17 cellular contexts compared by ENCODE assay signal in the genomic region with DNA sequence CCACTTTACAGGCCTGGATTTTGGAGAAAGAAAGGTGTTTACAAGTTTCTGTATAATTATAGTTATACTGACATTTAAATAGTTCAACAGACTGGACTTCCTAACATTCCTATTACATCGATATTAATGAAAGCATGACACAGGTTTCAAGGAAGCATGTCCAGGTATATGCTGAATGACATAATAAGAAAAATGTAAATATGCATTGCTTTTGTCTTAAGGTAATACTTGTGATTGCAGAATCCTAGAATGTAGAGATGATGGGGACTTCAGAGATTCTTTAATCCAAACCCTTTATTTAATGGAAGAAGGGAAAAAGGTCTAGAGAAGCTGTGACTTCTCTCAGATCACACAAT. TPM values are rescaled to one million over a fixed set of nuclear protein-coding genes. Genes with fewer than 3 reads are reported as not detected.
DNase-seq lines count a peak whose midpoint lies in the region; ATAC-seq, FAIRE-seq and TF ChIP-seq lines count a peak whose summit lies in the region.
"Had no signal": no experiment of that assay in that cellular context is flagged by ENCODE, and none has a peak within 500 bp of the region (broad histone marks: within the 10 kb centered on the region; RNA-seq: fewer than 3 reads in every experiment).

No MANE protein-coding gene starts in this region.

- no TSS peak for BruUV-seq in HepG2 (replicated peaks; lab: Mats Ljungman, UMichigan)

- intact Hi-C loops in HepG2 (cut with micrococcal nuclease; ENCODE audit: unreplicated experiment) (no loop called here), esophagus squamous epithelium (cut with DNase I) (no loop called here)
- intact Hi-C loops in CD4-positive, alpha-beta T cell (cut with DNase I, micrococcal nuclease) = no loop called here

- H3K79me2 ChIP-seq in HepG2 (ENCODE audit: insufficient read depth, low read length) = peaks cover 65% of the 10 kb centered on the region

- H3K9ac ChIP-seq in liver (ENCODE audit: low read depth in 1 of 2, low read length in 2 of 2) (no peak overlapping the region), HepG2 (ENCODE audit: insufficient read depth, low read depth, low read length) (no peak overlapping the region), rectal smooth muscle tissue (ENCODE audit: low read length) (no peak overlapping the region)

- peaks cover 30% of the 10 kb centered on the region for H3K27me3 Mint-ChIP-seq in CD4-positive, alpha-beta T cell

- FAIRE-seq in HepG2 (lab: Jason Lieb, UNC) (no peak), small intestine (lab: Jason Lieb, UNC) (no peak)
- FAIRE-seq: colon, G401.6, urothelium cell line had no signal

- no peak overlapping the region for H3K4me3 Mint-ChIP-seq in CD4-positive, alpha-beta T cell
- H3K4me3 Mint-ChIP-seq: activated naive CD8-positive, alpha-beta T cell treated with anti-CD3 and anti-CD28 coated beads, Interleukin-2, amount 10 ng/mL, durations not matched to agents 7 days and 5 days had no signal

- 84% methylated on average over 1 of the region's 1 CpG for WGBS in liver
- 96% methylated on average over 1 of the region's 1 CpG for WGBS in HepG2 (ENCODE audit: low lambda C conversion rate)
- WGBS in esophagus squamous epithelium, 2 donors = 56 to 73% methylated on average over 1 of the region's 1 CpG
- WGBS in small intestine, 3 donors = 82 to 89% (median 87%) methylated on average over 1 of the region's 1 CpG

- in situ Hi-C loops in HepG2 (cut with HindIII; ENCODE audit: extremely low pct_ligation_motif_present, low pct_unique_long_range_greater_than_20kb) = no loop called here

- H3K4me1 Mint-ChIP-seq in CD4-positive, alpha-beta T cell (ENCODE audit: low read depth) = peaks cover 7% of the 10 kb centered on the region

- POLR2A ChIA-PET in HepG2 (lab: Yijun Ruan, JAX) = interaction anchor here (1.1 kb wide), 1 partner anchor 20 kb away, joined by 3 read pairs; no protein-coding TSS in a partner anchor
- POLR2A ChIA-PET in CD4-positive, alpha-beta T cell (lab: Charles Lee) = no interaction called here

- no peaks in the 10 kb centered on the region for H3K9me3 Mint-ChIP-seq in CD4-positive, alpha-beta T cell
- H3K9me3 Mint-ChIP-seq: activated naive CD8-positive, alpha-beta T cell treated with anti-CD3 and anti-CD28 coated beads, Interleukin-2, amount 10 ng/mL, durations not matched to agents 7 days and 5 days had no signal

- no peaks in the 10 kb centered on the region for H3K27me3 ChIP-seq in liver (ENCODE audit: control insufficient read depth in 4 of 4, insufficient read depth in 4 of 4, low read length in 3 of 4)
- peaks cover 0 to 5% of the 10 kb centered on the region in 2 experiments; a peak in 1 of 5 replicates for H3K27me3 ChIP-seq in HepG2 (ENCODE audit: control insufficient read depth in 1 of 2, insufficient read depth in 2 of 2, low read length in 2 of 2)
- no peaks in the 10 kb centered on the region for H3K27me3 ChIP-seq in esophagus squamous epithelium
- H3K27me3 ChIP-seq in rectal smooth muscle tissue (ENCODE audit: control insufficient read depth, insufficient read depth, low read length) = no peaks in the 10 kb centered on the region
- H3K27me3 ChIP-seq in small intestine (ENCODE audit: control insufficient read depth in 2 of 2, insufficient read depth in 2 of 2, low read length in 2 of 2) = no peaks in the 10 kb centered on the region
- peaks cover 11% of the 10 kb centered on the region for H3K27me3 ChIP-seq in CD4-positive, alpha-beta T cell (ENCODE audit: control insufficient read depth, insufficient read depth, low read length)

- H3K27ac Mint-ChIP-seq in CD4-positive, alpha-beta T cell = no peak overlapping the region
- H3K27ac Mint-ChIP-seq: activated naive CD8-positive, alpha-beta T cell treated with anti-CD3 and anti-CD28 coated beads, Interleukin-2, amount 10 ng/mL, durations not matched to agents 7 days and 5 days had no signal

- DNase-seq in HepG2 (ENCODE audit: low spot score) (no peak), esophagus squamous epithelium (lab: John Stamatoyannopoulos, UW) (no peak), SIG-M5 (lab: John Stamatoyannopoulos, UW) (no peak), small intestine (no peak), NCI-H2029 (lab: John Stamatoyannopoulos, UW) (no peak)
- DNase-seq in CD4-positive, alpha-beta T cell = no peak
- DNase-seq: activated CD4-positive, alpha-beta T cell treated with anti-CD3 and anti-CD28 coated beads for 4 hours; activated naive CD8-positive, alpha-beta T cell treated with anti-CD3 and anti-CD28 coated beads, Interleukin-2, amount 10 ng/mL, durations not matched to agents 7 days and 5 days; activated T-cell treated with anti-CD3 and anti-CD28 coated beads, Interleukin-2, amount 50 U/mL, for 1 hour; NCI-H748 treated with DMSO at 0.1 percent for 48 hours; stimulated activated CD4-positive, alpha-beta T cell treated with anti-CD3 and anti-CD28 coated beads, Interleukin-1b, Interleukin-23, amount 100 ng/mL, for 48 hours; T-helper 2 cell had no signal

- ATAC-seq in HepG2 = no peak
- no peak for ATAC-seq in CD4-positive, alpha-beta T cell (ENCODE audit: poor library complexity)

- H3K4me1 ChIP-seq in liver (ENCODE audit: control insufficient read depth in 4 of 4, insufficient read depth in 4 of 4, low read length in 3 of 4) (peaks cover 16 to 54% (median 32%) of the 10 kb centered on the region in 4 donors), HepG2 (ENCODE audit: insufficient read depth, low read length) (peaks cover 54% of the 10 kb centered on the region), esophagus squamous epithelium (peaks cover 13 to 84% (median 17%) of the 10 kb centered on the region in 3 donors), rectal smooth muscle tissue (ENCODE audit: control insufficient read depth, insufficient read depth, low read length) (peaks cover 32% of the 10 kb centered on the region), small intestine (ENCODE audit: control insufficient read depth in 2 of 2, insufficient read depth in 1 of 2, low read depth in 1 of 2, low read length in 1 of 2) (no peaks in the 10 kb centered on the region)

- CTCF ChIA-PET in HepG2 (lab: Yijun Ruan, JAX; ENCODE audit: low intra/inter-chr PET ratio, low total read pairs) = no interaction called here
- CTCF ChIA-PET in CD4-positive, alpha-beta T cell (lab: Charles Lee) = no interaction called here

- H3K27ac ChIP-seq in liver (ENCODE audit: low read depth in 1 of 2, low read length in 2 of 2) (peak overlapping the region; percentile 38 to 89), HepG2 (ENCODE audit: extremely low read length, insufficient read depth, low read length) (no peak overlapping the region), esophagus squamous epithelium (peak overlapping the region in 3 of 4 donors; percentile 25 to 71 (median 63)), rectal smooth muscle tissue (ENCODE audit: low read depth, low read length) (peak overlapping the region; percentile 57), small intestine (ENCODE audit: low read depth in 1 of 2, low read length in 1 of 2) (no peak overlapping the region)
- H3K27ac ChIP-seq in CD4-positive, alpha-beta T cell (ENCODE audit: low read depth, low read length) = no peak overlapping the region

- H3K36me3 Mint-ChIP-seq in CD4-positive, alpha-beta T cell (ENCODE audit: low read depth) = no peaks in the 10 kb centered on the region
- H3K36me3 Mint-ChIP-seq: activated naive CD8-positive, alpha-beta T cell treated with anti-CD3 and anti-CD28 coated beads, Interleukin-2, amount 10 ng/mL, durations not matched to agents 7 days and 5 days had no signal

- H3K36me3 ChIP-seq in liver (ENCODE audit: control insufficient read depth in 4 of 4, insufficient read depth in 3 of 4, low read depth in 1 of 4, low read length in 3 of 4) (no peaks in the 10 kb centered on the region), HepG2 (replicated peaks in 1 of 2; ENCODE audit: control insufficient read depth in 1 of 2, insufficient read depth in 2 of 2, low read length in 2 of 2) (peaks cover 3 to 4% of the 10 kb centered on the region in 2 experiments; a peak in 3 of 5 replicates), esophagus squamous epithelium (no peaks in the 10 kb centered on the region), rectal smooth muscle tissue (ENCODE audit: control insufficient read depth, insufficient read depth, low read length) (peaks cover 2% of the 10 kb centered on the region), small intestine (ENCODE audit: control insufficient read depth in 2 of 2, insufficient read depth in 2 of 2, low read length in 2 of 2) (no peaks in the 10 kb centered on the region)

- no peaks in the 10 kb centered on the region for H4K20me1 ChIP-seq in HepG2 (ENCODE audit: insufficient read depth, low read length)

- no peak overlapping the region for H3K4me3 ChIP-seq in liver (ENCODE audit: low read depth in 1 of 3, low read length in 3 of 3)
- no peak overlapping the region for H3K4me3 ChIP-seq in HepG2 (replicated peaks in 1 of 3; ENCODE audit: insufficient read depth in 1 of 3, low read depth in 2 of 3, low read length in 3 of 3)
- no peak overlapping the region for H3K4me3 ChIP-seq in esophagus squamous epithelium
- H3K4me3 ChIP-seq in rectal smooth muscle tissue (ENCODE audit: low read length) = no peak overlapping the region
- no peak overlapping the region for H3K4me3 ChIP-seq in small intestine (ENCODE audit: low read depth in 1 of 2, low read length in 2 of 2)

- TF ChIP-seq CTCF in liver (IDR thresholded peaks at IDR 0.05; ENCODE audit: low read depth, low read length, missing input control) (no peak), HepG2 (CRISPR knock-in tag; IDR thresholded peaks at IDR 0.05) (no peak), esophagus squamous epithelium (IDR thresholded peaks at IDR 0.05) (no peak)
- TF ChIP-seq CTCF in CD4-positive, alpha-beta T cell (IDR thresholded peaks at IDR 0.05) = no peak

- no peak overlapping the region; the same call in 1 of the 2 replicates for H3K4me2 ChIP-seq in HepG2 (ENCODE audit: low read depth, low read length)

- no peaks in the 10 kb centered on the region for H3K9me3 ChIP-seq in liver (ENCODE audit: control insufficient read depth in 4 of 4, low read length in 3 of 4)
- H3K9me3 ChIP-seq in HepG2 (ENCODE audit: low read length) = no peaks in the 10 kb centered on the region
- H3K9me3 ChIP-seq in esophagus squamous epithelium = no peaks in the 10 kb centered on the region
- H3K9me3 ChIP-seq in small intestine (ENCODE audit: control insufficient read depth, low read depth) = no peaks in the 10 kb centered on the region
- H3K9me3 ChIP-seq in CD4-positive, alpha-beta T cell (ENCODE audit: control insufficient read depth, low read length) = no peaks in the 10 kb centered on the region

- TF ChIP-seq EP300 in HepG2 (IDR thresholded peaks at IDR 0.05; ENCODE audit: low read depth in 2 of 2, low read length in 2 of 2) = no peak
- TF ChIP-seq EP300 in HepG2 (CRISPR knock-in tag; IDR thresholded peaks at IDR 0.05; ENCODE audit: borderline replicate concordance) = no peak

- no peak for TF ChIP-seq RAD21 in liver (IDR thresholded peaks at IDR 0.05)
- no peak for TF ChIP-seq RAD21 in HepG2 (CRISPR knock-in tag; IDR thresholded peaks at IDR 0.05)

- TF ChIP-seq POLR2A in HepG2 (IDR thresholded peaks at IDR 0.05; ENCODE audit: insufficient read depth in 1 of 2, low read depth in 2 of 2, low read length in 2 of 2) (no peak), esophagus squamous epithelium (IDR thresholded peaks at IDR 0.05) (no peak)

- H2AFZ ChIP-seq in HepG2 (ENCODE audit: low read length) = no peak overlapping the region

RNA-seq across cellular contexts. Expression of gene STARD13, which starts 5.0 kb away (rescaled TPM):
- 10 to 100 TPM in 1 of 2 donors, 1 to 10 TPM in 1; 3.4 to 15.3 TPM for total RNA-seq in liver
- polyA plus RNA-seq in liver = 1 to 10 TPM; 2.7 to 8.0 TPM
- total RNA-seq in HepG2 (2016; rRNA removed; fragmentation: Illumina TruSeq; extraction: Trizol) = 13.8 and 14.3 TPM in 2 replicates
- 5.1 and 5.3 TPM in 2 replicates for total RNA-seq in HepG2 (2016; cell fraction: cytosol; rRNA removed; fragmentation: Illumina TruSeq; extraction: Trizol; ENCODE audit: low read depth)
- total RNA-seq in HepG2 (2016; cell fraction: insoluble cytoplasmic fraction; rRNA removed; fragmentation: Illumina TruSeq; extraction: Trizol) = 13.0 and 13.3 TPM in 2 replicates
- 9.4 and 10.5 TPM in 2 replicates for total RNA-seq in HepG2 (2016; cell fraction: membrane; rRNA removed; fragmentation: Illumina TruSeq; extraction: Trizol)
- total RNA-seq in HepG2 (2016; cell fraction: nucleus; rRNA removed; fragmentation: Illumina TruSeq; extraction: Trizol) = 53.4 and 58.4 TPM in 2 replicates
- 10.4 and 12.8 TPM in 2 replicates for polyA plus RNA-seq in HepG2 (2011; rRNA removed)
- 5.8 and 6.4 TPM in 2 replicates for polyA plus RNA-seq in HepG2 (2011; cell fraction: cytosol; rRNA removed)
- 15.9 and 29.1 TPM in 2 replicates for polyA plus RNA-seq in HepG2 (2011; cell fraction: nucleus; rRNA removed)
- 11.9 and 13.6 TPM in 2 replicates for polyA plus RNA-seq in HepG2 (2012)
- 2.0 and 2.1 TPM in 2 replicates for polyA plus RNA-seq in HepG2 (2016; cell fraction: cytosol; fragmentation: Illumina TruSeq; extraction: Trizol; ENCODE audit: low read depth)
- 8.6 and 9.2 TPM in 2 replicates for polyA plus RNA-seq in HepG2 (2016; cell fraction: insoluble cytoplasmic fraction; fragmentation: Illumina TruSeq; extraction: Trizol; ENCODE audit: low read depth)
- 2.3 and 3.4 TPM in 2 replicates for polyA plus RNA-seq in HepG2 (2016; cell fraction: membrane; fragmentation: Illumina TruSeq; extraction: Trizol; ENCODE audit: low read depth)
- polyA plus RNA-seq in HepG2 (2016; cell fraction: nucleus; fragmentation: Illumina TruSeq; extraction: Trizol; ENCODE audit: insufficient read depth, low read depth) = 14.9 and 15.9 TPM in 2 replicates
- 7.2 and 67.0 TPM in 2 replicates for polyA minus RNA-seq in HepG2 (2011; rRNA and poly(A)+ RNA removed; ENCODE audit: low replicate concordance)
- 9.8 and 14.1 TPM in 2 replicates for polyA minus RNA-seq in HepG2 (2011; cell fraction: cytosol; rRNA and poly(A)+ RNA removed)
- polyA minus RNA-seq in HepG2 (2011; cell fraction: nucleus; rRNA and poly(A)+ RNA removed) = 147 and 165 TPM in 2 replicates
- total RNA-seq in esophagus squamous epithelium = 10 to 100 TPM in 1 of 4 donors, 1 to 10 TPM in 3; 1.3 to 18.7 (median 4.4) TPM
- polyA plus RNA-seq in small intestine = 1 to 10 TPM; 2.2 to 7.4 (median 2.7) TPM
- total RNA-seq in CD4-positive, alpha-beta T cell = not detected

Comparison
In these comparisons a context has a peak if more than half of its experiments do, and no peak if none do; other contexts are left out.
1. H3K27ac ChIP-seq: peak in liver (2 of 2), esophagus squamous epithelium (3 of 4) and rectal smooth muscle tissue (single experiment); none in HepG2 (single experiment), small intestine (0 of 2) and CD4-positive, alpha-beta T cell (single experiment).